16 cellular contexts compared by ENCODE assay signal in the genomic region with DNA sequence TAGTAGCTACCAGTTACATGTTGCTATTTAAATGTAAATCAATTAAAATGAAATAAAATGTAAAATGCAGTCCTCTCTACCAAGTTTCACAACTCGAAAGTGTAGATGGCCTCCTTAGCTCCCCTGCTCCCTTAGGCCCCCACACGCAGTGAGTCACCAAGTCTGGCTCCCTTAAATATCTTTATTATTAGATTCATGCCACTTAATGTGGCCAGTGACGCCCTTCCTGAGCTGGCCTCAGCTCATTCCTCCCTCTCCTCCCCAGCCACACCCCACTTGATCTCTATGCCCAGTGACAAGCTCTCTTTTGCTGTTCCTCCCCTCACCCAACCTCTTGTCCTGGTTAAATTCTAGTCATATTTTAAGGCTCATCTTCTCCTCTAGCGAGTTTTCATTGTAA.
A peak's percentile ranks its signal among the peaks of the same experiment; 100 is the strongest.
DNase-seq lines count a peak whose midpoint lies in the region.
"Had no signal": no experiment of that assay in that cellular context is flagged by ENCODE, and none has a peak within 500 bp of the region (broad histone marks: within the 10 kb centered on the region; RNA-seq: fewer than 3 reads in every experiment).

No MANE protein-coding gene starts in this region.

- H3K36me3 ChIP-seq in ACC112 (ENCODE audit: insufficient read depth, low read length) (no peaks in the 10 kb centered on the region), adipocyte (ENCODE audit: control insufficient read depth, insufficient read depth, low read length, severe bottlenecking) (no peaks in the 10 kb centered on the region), mesenchymal stem cell (ENCODE audit: control insufficient read depth in 1 of 2, insufficient read depth in 2 of 2, low read depth in 1 of 2, low read length in 2 of 2) (no peaks in the 10 kb centered on the region)
- H3K36me3 ChIP-seq: Peyer's patch, thyroid gland had no signal

- no peaks in the 10 kb centered on the region for H3K79me1 ChIP-seq in mesenchymal stem cell (replicated peaks; ENCODE audit: low read length, poor library complexity, severe bottlenecking)

- DNase-seq in HS-5 (ENCODE audit: low read depth) (peak; percentile 88), adipocyte (ENCODE audit: low read depth) (peak; percentile 3), mesenchymal stem cell (peak; percentile 72), dedifferentiated amniotic fluid mesenchymal stem cell (ENCODE audit: extremely low spot score) (no peak), retina (no peak), NCI-H774 (lab: John Stamatoyannopoulos, UW) (no peak)
- DNase-seq in effector CD4-positive, alpha-beta T cell = no peak
- DNase-seq: activated B cell treated with CpG ODN at 0.5 μM for 24 hours, kidney, NCI-H2029, NCI-H524, occipital lobe, Peyer's patch, T-cell, thyroid gland had no signal

- H3K18ac ChIP-seq in mesenchymal stem cell (ENCODE audit: low read depth in 1 of 2, low read length in 2 of 2) = peak overlapping the region in 1 of 2 experiments; percentile 29

- H3K27ac ChIP-seq in ACC112 (ENCODE audit: low read depth, low read length) = peak overlapping the region; percentile 43
- no peak overlapping the region for H3K27ac ChIP-seq in mesenchymal stem cell (ENCODE audit: low read length, poor library complexity, severe bottlenecking)
- H3K27ac ChIP-seq: Peyer's patch, thyroid gland had no signal

- H4K8ac ChIP-seq in mesenchymal stem cell (ENCODE audit: low read length) = no peak overlapping the region

- H3K27me3 ChIP-seq in ACC112 (ENCODE audit: insufficient read depth, low read length) (no peaks in the 10 kb centered on the region), adipocyte (replicated peaks; ENCODE audit: control insufficient read depth, insufficient read depth, low read length) (no peaks in the 10 kb centered on the region), mesenchymal stem cell (ENCODE audit: control insufficient read depth in 1 of 2, insufficient read depth in 1 of 2, low read length in 2 of 2) (no peaks in the 10 kb centered on the region)
- H3K27me3 ChIP-seq: Peyer's patch, thyroid gland had no signal

- no peaks in the 10 kb centered on the region for H3K79me2 ChIP-seq in ACC112 (ENCODE audit: control insufficient read depth, insufficient read depth, low read length, unreplicated experiment)

- H3K23ac ChIP-seq in mesenchymal stem cell (ENCODE audit: low read length in 2 of 2) = no peak overlapping the region

- peak overlapping the region in 1 of 2 experiments; percentile 27 for H3K4ac ChIP-seq in mesenchymal stem cell (ENCODE audit: low read depth in 1 of 2, low read length in 2 of 2)

- 42% methylated on average over 4 of the region's 4 CpGs for WGBS in mesenchymal stem cell

- H2AFZ ChIP-seq in ACC112 (ENCODE audit: low read length, unreplicated experiment) (peak overlapping the region; percentile 61), mesenchymal stem cell (ENCODE audit: low read depth, low read length) (no peak overlapping the region)

- H3K9me3 ChIP-seq in adipocyte (ENCODE audit: control insufficient read depth, low read length) (no peaks in the 10 kb centered on the region), mesenchymal stem cell (ENCODE audit: control insufficient read depth, low read length) (no peaks in the 10 kb centered on the region)
- H3K9me3 ChIP-seq: Peyer's patch, thyroid gland had no signal

- H3K14ac ChIP-seq in mesenchymal stem cell (ENCODE audit: low read length in 2 of 2) = no peak overlapping the region

- no peak overlapping the region for H4K91ac ChIP-seq in mesenchymal stem cell (ENCODE audit: low read length)

- H3K4me2 ChIP-seq in mesenchymal stem cell (ENCODE audit: low read length, poor library complexity, severe bottlenecking) = no peak overlapping the region

- H2BK12ac ChIP-seq in mesenchymal stem cell (ENCODE audit: low read length in 2 of 2) = peak overlapping the region in 1 of 2 experiments; percentile 69

- no peak overlapping the region for H2BK15ac ChIP-seq in mesenchymal stem cell (ENCODE audit: low read depth, poor library complexity, severe bottlenecking)

- H3K9ac ChIP-seq in adipocyte (ENCODE audit: low read length) (no peak overlapping the region), mesenchymal stem cell (ENCODE audit: low read length) (no peak overlapping the region)

- no peak overlapping the region for H3K4me3 ChIP-seq in ACC112 (ENCODE audit: low read depth, low read length)
- H3K4me3 ChIP-seq in adipocyte (ENCODE audit: low read length) = no peak overlapping the region
- no peak overlapping the region for H3K4me3 ChIP-seq in mesenchymal stem cell (ENCODE audit: insufficient read depth in 1 of 2, low read depth in 1 of 2, low read length in 2 of 2)
- H3K4me3 ChIP-seq: Peyer's patch, thyroid gland had no signal

- peak overlapping the region; percentile 71 for H2AK5ac ChIP-seq in mesenchymal stem cell (ENCODE audit: low read length, severe bottlenecking)

- no peak overlapping the region for H2BK5ac ChIP-seq in mesenchymal stem cell (ENCODE audit: low read depth, low read length, poor library complexity, severe bottlenecking)

- H2BK120ac ChIP-seq in mesenchymal stem cell (ENCODE audit: low read depth, low read length) = no peak overlapping the region

- peaks cover 43% of the 10 kb centered on the region for H3K4me1 ChIP-seq in ACC112 (ENCODE audit: control insufficient read depth, insufficient read depth, low read length, unreplicated experiment)
- peaks cover 39% of the 10 kb centered on the region for H3K4me1 ChIP-seq in adipocyte (ENCODE audit: control insufficient read depth, insufficient read depth, low read length)
- peaks cover 14% of the 10 kb centered on the region for H3K4me1 ChIP-seq in mesenchymal stem cell (ENCODE audit: control insufficient read depth, insufficient read depth, low read depth, low read length)

Comparison
In these comparisons a context has a peak if more than half of its experiments do, and no peak if none do; other contexts are left out.
1. DNase-seq: peak in HS-5 (single experiment), adipocyte (single experiment) and mesenchymal stem cell (single experiment); none in dedifferentiated amniotic fluid mesenchymal stem cell (single experiment), retina (single experiment), effector CD4-positive, alpha-beta T cell (single experiment) and NCI-H774 (single experiment).